9 cellular contexts compared by ENCODE assay signal in genomic region chr10:62618576-62619408, GRCh38.
A peak's percentile ranks its signal among the peaks of the same experiment; 100 is the strongest.
DNase-seq lines count a peak whose midpoint lies in the region; ATAC-seq lines count a peak whose summit lies in the region.
"Had no signal": no experiment of that assay in that cellular context is flagged by ENCODE, and none has a peak within 500 bp of the region (broad histone marks: within the 10 kb centered on the region; RNA-seq: fewer than 3 reads in every experiment).

No MANE protein-coding gene starts in this region.

- peak; percentile 53 for DNase-seq in brain pericyte (ENCODE audit: low read depth, low spot score)
- DNase-seq in skeletal muscle cell (ENCODE audit: low read depth) = peak; percentile 89
- DNase-seq in HK-2 (ENCODE audit: unreplicated experiment) = no peak
- DNase-seq in activated CD4-positive, alpha-beta T cell treated with anti-CD3 and anti-CD28 coated beads for 1 hour = no peak
- DNase-seq in stimulated activated naive CD4-positive, alpha-beta T cell (lab: John Stamatoyannopoulos, UW) = no peak

- ATAC-seq in GM18909 (IDR thresholded peaks at IDR 0.05; ENCODE audit: poor library complexity, unreplicated experiment) (peak; percentile 57), HG03342 (IDR thresholded peaks at IDR 0.05; ENCODE audit: unreplicated experiment) (peak; percentile 37), GM21528 (IDR thresholded peaks at IDR 0.05; ENCODE audit: low FRiP score, unreplicated experiment) (no peak)
- ATAC-seq: HCT116 had no signal

- no peak overlapping the region for H3K4me3 ChIP-seq in skeletal muscle cell (ENCODE audit: low read depth, low read length)

Comparison
In these comparisons a context has a peak if more than half of its experiments do, and no peak if none do; other contexts are left out.
1. DNase-seq: peak in brain pericyte (single experiment) and skeletal muscle cell (single experiment); none in HK-2 (single experiment), activated CD4-positive, alpha-beta T cell treated with anti-CD3 and anti-CD28 coated beads for 1 hour (single experiment) and stimulated activated naive CD4-positive, alpha-beta T cell (0 of 6).